9 cellular contexts compared by ENCODE assay signal in the genomic region with DNA sequence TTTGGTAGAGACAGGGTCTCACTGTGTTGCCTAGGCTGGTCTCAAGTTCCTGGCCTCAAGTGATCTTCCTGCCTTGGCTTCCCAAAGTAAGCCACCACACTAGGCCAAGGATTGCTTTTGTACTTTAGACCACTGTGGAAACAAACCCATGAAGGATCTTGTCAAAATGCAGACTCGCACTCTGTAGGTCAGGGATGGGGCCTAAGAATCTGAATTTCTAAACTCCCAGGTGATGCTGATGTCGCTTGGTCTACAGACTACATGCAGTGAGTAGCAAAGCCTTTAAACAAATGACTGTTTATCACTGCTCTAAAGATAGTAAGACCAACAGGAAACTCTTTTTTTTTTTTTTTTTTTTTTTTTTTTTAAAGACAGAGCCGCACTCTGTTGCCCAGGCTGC. TPM values are rescaled to one million over a fixed set of nuclear protein-coding genes. Genes with fewer than 3 reads are reported as not detected.
DNase-seq lines count a peak whose midpoint lies in the region; ATAC-seq and TF ChIP-seq lines count a peak whose summit lies in the region.
"Had no signal": no experiment of that assay in that cellular context is flagged by ENCODE, and none has a peak within 500 bp of the region (broad histone marks: within the 10 kb centered on the region; RNA-seq: fewer than 3 reads in every experiment).

No MANE protein-coding gene starts in this region.

- POLR2A ChIA-PET in CD4-positive, alpha-beta memory T cell (lab: Charles Lee; ENCODE audit: partially characterized antibody): no interaction called here

- H3K4me3 Mint-ChIP-seq in CD4-positive, alpha-beta memory T cell: no peak overlapping the region

- 79 to 83% methylated on average over 3 of the region's 3 CpGs for WGBS in thyroid gland, 2 donors

- H3K4me1 Mint-ChIP-seq in CD4-positive, alpha-beta memory T cell: peaks cover 0 to 1% (median 0%) of the 10 kb centered on the region in 4 donors

- no peak for TF ChIP-seq CTCF in thyroid gland (IDR thresholded peaks at IDR 0.05)

- intact Hi-C loops in left colon (cut with DNase I, micrococcal nuclease): no loop called here
- intact Hi-C loops in thyroid gland (cut with DNase I): no loop called here
- intact Hi-C loops in CD4-positive, alpha-beta memory T cell (cut with micrococcal nuclease): no loop called here

- ATAC-seq in GM18505 (IDR thresholded peaks at IDR 0.05; ENCODE audit: unreplicated experiment): peak; percentile 45
- peak; percentile 77 for ATAC-seq in GM21447 (IDR thresholded peaks at IDR 0.05; ENCODE audit: unreplicated experiment)
- ATAC-seq in HG03442 (IDR thresholded peaks at IDR 0.05; ENCODE audit: unreplicated experiment): peak; percentile 63
- ATAC-seq in left colon: peak; percentile 24

- no peak for TF ChIP-seq POLR2A in GM18505 (IDR thresholded peaks at IDR 0.05; ENCODE audit: borderline replicate concordance, extremely low read depth, insufficient read depth, insufficient read length)
- no peak for TF ChIP-seq POLR2A in thyroid gland (IDR thresholded peaks at IDR 0.05)

- no peak overlapping the region for H3K4me3 ChIP-seq in thyroid gland (replicated peaks in 1 of 3)
- no peak overlapping the region for H3K4me3 ChIP-seq in CD4-positive, alpha-beta memory T cell (ENCODE audit: low read length in 2 of 2)

- H3K9me3 Mint-ChIP-seq in CD4-positive, alpha-beta memory T cell: no peaks in the 10 kb centered on the region

- H3K27ac Mint-ChIP-seq in CD4-positive, alpha-beta memory T cell: peak overlapping the region in 1 of 7 donors; percentile 8

- H3K36me3 Mint-ChIP-seq in CD4-positive, alpha-beta memory T cell: no peaks in the 10 kb centered on the region

- DNase-seq in left colon (no peak), thyroid gland (no peak), DMS53 treated with DMSO at 0.1 percent for 48 hours (lab: John Stamatoyannopoulos, UW; ENCODE audit: unreplicated experiment) (no peak), HPDE6-E6E7 (ENCODE audit: extremely low spot score) (no peak)
- no peak for DNase-seq in CD4-positive, alpha-beta memory T cell
- DNase-seq: activated CD8-positive, alpha-beta memory T cell treated with anti-CD3 and anti-CD28 coated beads, Interleukin-2, amount 50 U/mL, for 48 hours had no signal

- H3K4me1 ChIP-seq in thyroid gland: no peaks in the 10 kb centered on the region
- no peaks in the 10 kb centered on the region for H3K4me1 ChIP-seq in CD4-positive, alpha-beta memory T cell (ENCODE audit: insufficient read depth, low read length)

- H3K27me3 Mint-ChIP-seq in CD4-positive, alpha-beta memory T cell: no peaks in the 10 kb centered on the region

- H3K9me3 ChIP-seq in thyroid gland: no peaks in the 10 kb centered on the region
- no peaks in the 10 kb centered on the region for H3K9me3 ChIP-seq in CD4-positive, alpha-beta memory T cell (ENCODE audit: control insufficient read depth in 1 of 2, low read length in 2 of 2)

- no peaks in the 10 kb centered on the region for H3K36me3 ChIP-seq in thyroid gland
- H3K36me3 ChIP-seq in CD4-positive, alpha-beta memory T cell (ENCODE audit: insufficient read depth, low read length): no peaks in the 10 kb centered on the region

- no peak overlapping the region for H3K27ac ChIP-seq in thyroid gland
- no peak overlapping the region for H3K27ac ChIP-seq in CD4-positive, alpha-beta memory T cell (ENCODE audit: low read depth, low read length)

- CTCF ChIA-PET in CD4-positive, alpha-beta memory T cell (lab: Charles Lee; ENCODE audit: partially characterized antibody): interaction anchor here (0.6 kb wide), 1 partner anchor 76 kb away, joined by 5 read pairs; no protein-coding TSS in a partner anchor

- H3K27me3 ChIP-seq in thyroid gland: no peaks in the 10 kb centered on the region
- no peaks in the 10 kb centered on the region for H3K27me3 ChIP-seq in CD4-positive, alpha-beta memory T cell (ENCODE audit: insufficient read depth, low read length)

RNA-seq across cellular contexts. Expression of a gene that starts 54.1 kb away (rescaled TPM):
- 10 to 100 TPM; 28.1 to 29.1 TPM for total RNA-seq in left colon
- total RNA-seq in thyroid gland: 10 to 100 TPM; 23.7 to 45.9 (median 31.7) TPM
- total RNA-seq in CD4-positive, alpha-beta memory T cell: 10 to 100 TPM; 70.0 to 72.1 TPM
- 10 to 100 TPM; 24.0 to 26.1 TPM for polyA plus RNA-seq in CD4-positive, alpha-beta memory T cell

RNA-seq across cellular contexts. Expression of a gene that starts 54.4 kb away (rescaled TPM):
- total RNA-seq in left colon (10 to 100 TPM in 1 of 2 donors, 1 to 10 TPM in 1; 9.5 to 12.6 TPM), thyroid gland (10 to 100 TPM; 15.7 to 19.8 (median 17.8) TPM)
- 10 to 100 TPM; 18.2 to 18.9 TPM for total RNA-seq in CD4-positive, alpha-beta memory T cell
- polyA plus RNA-seq in CD4-positive, alpha-beta memory T cell: 10 to 100 TPM in 1 of 2 donors, 1 to 10 TPM in 1; 6.1 to 13.5 TPM

Comparison
In these comparisons a context has a peak if more than half of its experiments do, and no peak if none do; other contexts are left out.
1. ATAC-seq: peak in every context shown above with its lines; median percentile 77 in GM21447; 63 in HG03442; 45 in GM18505; 24 in left colon.